1 cellular context compared by ENCODE assay signal in the genomic region with DNA sequence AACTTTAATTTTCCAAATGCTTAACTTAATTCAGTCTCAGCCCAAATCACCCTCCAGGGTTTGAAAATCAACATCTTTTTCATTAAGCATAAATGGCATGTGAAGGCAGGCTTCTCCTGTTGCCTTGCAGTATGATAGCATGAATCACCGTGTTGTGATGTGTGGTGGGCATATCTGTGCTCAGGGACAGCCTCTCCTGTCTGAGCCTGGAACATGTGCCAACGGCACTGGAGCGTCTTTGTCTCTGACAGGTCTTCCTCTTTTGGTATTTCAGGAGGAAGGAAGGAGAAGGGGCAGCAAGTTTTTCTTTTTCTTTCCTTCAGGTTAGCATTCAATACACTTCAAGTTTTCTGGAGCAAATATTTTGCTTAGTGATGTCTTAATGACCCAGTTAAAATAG.
A peak's percentile ranks its signal among the peaks of the same experiment; 100 is the strongest.
TF ChIP-seq lines count a peak whose summit lies in the region.

No MANE protein-coding gene starts in this region.

TF ChIP-seq in K562, 482 proteins besides CTCF, POLR2A, EP300 and RAD21:
- TF ChIP-seq, protein P1, sequence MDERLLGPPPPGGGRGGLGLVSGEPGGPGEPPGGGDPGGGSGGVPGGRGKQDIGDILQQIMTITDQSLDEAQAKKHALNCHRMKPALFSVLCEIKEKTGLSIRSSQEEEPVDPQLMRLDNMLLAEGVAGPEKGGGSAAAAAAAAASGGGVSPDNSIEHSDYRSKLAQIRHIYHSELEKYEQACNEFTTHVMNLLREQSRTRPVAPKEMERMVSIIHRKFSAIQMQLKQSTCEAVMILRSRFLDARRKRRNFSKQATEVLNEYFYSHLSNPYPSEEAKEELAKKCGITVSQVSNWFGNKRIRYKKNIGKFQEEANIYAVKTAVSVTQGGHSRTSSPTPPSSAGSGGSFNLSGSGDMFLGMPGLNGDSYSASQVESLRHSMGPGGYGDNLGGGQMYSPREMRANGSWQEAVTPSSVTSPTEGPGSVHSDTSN (CRISPR knock-in tag; IDR thresholded peaks at IDR 0.05; ENCODE audit: low read depth) = no peak
- TF ChIP-seq, protein P1 (tag; conservative IDR thresholded peaks at IDR 0.05; ENCODE audit: low read depth) = no peak
- TF ChIP-seq SMAD4 (CRISPR knock-in tag; conservative IDR thresholded peaks at IDR 0.05) = no peak
- TF ChIP-seq SPI1 (IDR thresholded peaks at IDR 0.05; ENCODE audit: borderline replicate concordance, low read depth, low read length) = peak; percentile 44; the same call in 1 of the 2 replicates
